8 cellular contexts compared by ENCODE assay signal in the genomic region with DNA sequence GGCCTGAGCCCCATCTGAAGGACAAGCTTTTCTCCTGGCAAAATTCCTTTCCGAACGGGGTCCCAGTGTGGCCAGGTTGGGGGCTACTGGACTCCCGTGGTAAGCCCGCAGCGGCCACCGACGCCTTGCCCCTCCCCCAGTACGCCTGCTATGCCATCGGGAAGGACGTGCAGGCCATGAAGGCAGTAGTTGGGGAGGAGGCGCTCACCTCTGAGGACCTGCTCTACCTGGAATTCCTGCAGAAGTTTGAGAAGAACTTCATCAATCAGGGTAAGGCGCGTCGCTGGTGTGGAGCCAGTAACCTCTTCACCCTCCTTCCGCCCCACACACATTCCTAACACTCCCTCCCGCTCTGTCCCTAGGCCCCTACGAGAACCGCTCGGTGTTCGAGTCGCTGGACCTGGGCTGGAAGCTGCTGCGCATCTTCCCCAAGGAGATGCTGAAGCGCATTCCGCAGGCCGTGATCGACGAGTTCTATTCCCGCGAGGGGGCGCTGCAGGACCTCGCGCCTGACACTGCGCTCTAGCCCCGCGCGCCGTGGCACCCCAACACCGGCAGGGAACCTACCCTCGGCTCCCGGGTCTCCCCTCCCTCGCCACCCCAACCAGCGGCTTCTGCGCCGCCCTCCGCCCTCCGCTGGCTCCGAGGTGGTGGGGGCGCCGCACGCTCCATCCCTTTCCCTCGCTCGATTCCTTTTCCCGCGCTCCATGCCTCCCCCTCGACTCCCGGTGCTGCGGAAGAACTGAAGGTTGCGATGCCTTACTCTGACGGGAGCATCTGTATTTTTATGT. TPM values are rescaled to one million over a fixed set of nuclear protein-coding genes. Genes with fewer than 3 reads are reported as not detected.
DNase-seq lines count a peak whose midpoint lies in the region; FAIRE-seq and TF ChIP-seq lines count a peak whose summit lies in the region.

No MANE protein-coding gene starts in this region.

- peak; percentile 82 for DNase-seq in AG08396 (ENCODE audit: low spot score)
- DNase-seq in GM19240 (ENCODE audit: insufficient read length, low spot score): peak; percentile 52
- DNase-seq in HTR-8/SVneo (ENCODE audit: insufficient read length, low spot score): peak; percentile 79
- DNase-seq in activated CD4-positive, CD25-positive, alpha-beta regulatory T cell treated with anti-CD3 and anti-CD28 coated beads, Interleukin-2, amount 50 U/mL, for 16 hours (ENCODE audit: low read depth, low spot score): peak; percentile 48
- peak in 49 of 61 donors; percentile 7 to 74 (median 39) for DNase-seq in caudate nucleus (lab: John Stamatoyannopoulos, UW)
- DNase-seq in kidney epithelial cell (ENCODE audit: low read depth): no peak
- peak; percentile 58 to 75 for DNase-seq in stimulated activated CD4-positive, alpha-beta T cell treated with anti-CD3 and anti-CD28 coated beads, Interleukin-1b, Interleukin-23, amount 100 ng/mL, for 1 hour (ENCODE audit: low read depth in 2 of 2)
- DNase-seq in NCI-H524 (lab: John Stamatoyannopoulos, UW): no peak

- H3K4me3 ChIP-seq in kidney epithelial cell (ENCODE audit: low read depth, low read length): peak overlapping the region; percentile 7

- no peak overlapping the region for H3K27ac ChIP-seq in caudate nucleus (ENCODE audit: low read depth, low read length)

- H3K27me3 ChIP-seq in kidney epithelial cell (ENCODE audit: control insufficient read depth, insufficient read depth, low read length): peaks cover 21% of the 10 kb centered on the region

- TF ChIP-seq CTCF in kidney epithelial cell (IDR thresholded peaks at IDR 0.05; ENCODE audit: insufficient read depth, low read length, poor library complexity, severe bottlenecking): peak; percentile 70

- peak; percentile 98 for FAIRE-seq in HTR-8/SVneo (lab: Jason Lieb, UNC)

- no peaks in the 10 kb centered on the region for H3K36me3 ChIP-seq in kidney epithelial cell (ENCODE audit: control insufficient read depth, insufficient read depth, low read length)

RNA-seq across cellular contexts. Expression of gene ANKRD53, which starts 13.6 kb away (rescaled TPM):
- total RNA-seq in kidney epithelial cell: 0.54 and 0.75 TPM in 2 replicates

RNA-seq across cellular contexts. Expression of gene ATP6V1B1, which starts 29.1 kb away (rescaled TPM):
- not detected in 2 replicates for total RNA-seq in kidney epithelial cell

RNA-seq across cellular contexts. Expression of gene TEX261, which starts 29.9 kb away (rescaled TPM):
- total RNA-seq in kidney epithelial cell: 34.2 and 45.2 TPM in 2 replicates

Comparison
In these comparisons a context has a peak if more than half of its experiments do, and no peak if none do; other contexts are left out.
1. DNase-seq: peak in AG08396 (single experiment), GM19240 (single experiment), HTR-8/SVneo (single experiment), activated CD4-positive, CD25-positive, alpha-beta regulatory T cell treated with anti-CD3 and anti-CD28 coated beads, Interleukin-2, amount 50 U/mL, for 16 hours (single experiment), caudate nucleus (49 of 61) and stimulated activated CD4-positive, alpha-beta T cell treated with anti-CD3 and anti-CD28 coated beads, Interleukin-1b, Interleukin-23, amount 100 ng/mL, for 1 hour (2 of 2); none in kidney epithelial cell (single experiment) and NCI-H524 (0 of 2).